In genomic region chr19:1522061-1522460, GRCh38 we compare ENCODE assay signal across 21 cellular contexts. TPM values are rescaled to one million over a fixed set of nuclear protein-coding genes. Genes with fewer than 3 reads are reported as not detected.
"Had no signal": no experiment of that assay in that cellular context is flagged by ENCODE, and none has a peak within 500 bp of the region (broad histone marks: within the 10 kb centered on the region; RNA-seq: fewer than 3 reads in every experiment).

No MANE protein-coding gene starts in this region.

- ATAC-seq: activated CD8-positive, alpha-beta memory T cell treated with anti-CD3 and anti-CD28 coated beads, Interleukin-2, amount 10 ng/mL, durations not matched to agents 7 days and 5 days; body of pancreas; WTC11 had no signal

- H3K36me3 ChIP-seq: ascending aorta had no signal

- DNase-seq: activated CD4-positive, alpha-beta T cell treated with anti-CD3 and anti-CD28 coated beads for 1 hour; activated CD4-positive, alpha-beta T cell treated with anti-CD3 and anti-CD28 coated beads, Interleukin-2, amount 10 ng/mL, durations not matched to agents 24 days and 14 days; activated CD4-positive, alpha-beta T cell treated with anti-CD3 and anti-CD28 coated beads, Interleukin-2, amount 50 U/mL, for 48 hours; activated CD8-positive, alpha-beta memory T cell treated with anti-CD3 and anti-CD28 coated beads, Interleukin-2, amount 10 ng/mL, durations not matched to agents 7 days and 5 days; activated effector memory CD4-positive, alpha-beta T cell treated with Interleukin-2 at 50 U/mL for 16 hours; activated naive CD4-positive, alpha-beta T cell; activated T-cell treated with anti-CD3 and anti-CD28 coated beads, Interleukin-2, amount 50 U/mL, for 24 hours; amniotic stem cell; body of pancreas; MM.1S; NCI-H1105; NCI-H1436 treated with DMSO at 0.1 percent for 48 hours; NCI-H187; NCI-H2081; NCI-H524; SHP77 treated with DMSO at 0.1 percent for 48 hours had no signal

- H3K27ac ChIP-seq: ascending aorta, body of pancreas had no signal

- H3K4me1 ChIP-seq: ascending aorta had no signal

- H3K4me3 ChIP-seq: ascending aorta, body of pancreas had no signal

- H3K9me3 ChIP-seq: ascending aorta, body of pancreas had no signal

RNA-seq across cellular contexts. Expression of gene PLK5, which starts 1.8 kb away (rescaled TPM):
- total RNA-seq: activated CD4-positive, alpha-beta T cell treated with anti-CD3 and anti-CD28 coated beads, Interleukin-2, amount 10 ng/mL, durations not matched to agents 24 days and 14 days; activated CD8-positive, alpha-beta memory T cell treated with anti-CD3 and anti-CD28 coated beads, Interleukin-2, amount 10 ng/mL, durations not matched to agents 7 days and 5 days; activated T-helper 1 cell treated with anti-CD3 and anti-CD28 coated beads, Interleukin-12 subunit alpha, Interleukin-12 subunit beta, Interleukin-2, Interleukin-4 antibody, amounts not matched to agents 30 ng/mL and 10 ng/mL and 1 ng/mL, durations not matched to agents 14 hours and 24 hours and 36 hours; ascending aorta; body of pancreas; bronchial epithelial cell; SK-MEL-5 had no signal
